Comparison of ENCODE assay signal across 9 cellular contexts in genomic region chr9:91515074-91515687, GRCh38.
DNase-seq lines count a peak whose midpoint lies in the region; ATAC-seq and TF ChIP-seq lines count a peak whose summit lies in the region.
"Had no signal": no experiment of that assay in that cellular context is flagged by ENCODE, and none has a peak within 500 bp of the region (broad histone marks: within the 10 kb centered on the region; RNA-seq: fewer than 3 reads in every experiment).

No MANE protein-coding gene starts in this region.

- peak overlapping the region in 3 of 7 donors; percentile 7 to 41 (median 9) for H3K4me3 Mint-ChIP-seq in CD8-positive, alpha-beta memory T cell
- H3K4me3 Mint-ChIP-seq: activated T-cell treated with anti-CD3 and anti-CD28 coated beads, Interleukin-2, amount 50 U/mL, for 4 hours had no signal

- H3K27me3 ChIP-seq in A673 (replicated peaks; ENCODE audit: insufficient read depth, low read depth, low read length, poor library complexity) = no peaks in the 10 kb centered on the region
- H3K27me3 ChIP-seq in mammary epithelial cell (ENCODE audit: insufficient read depth, low read length) = no peaks in the 10 kb centered on the region
- H3K27me3 ChIP-seq in muscle layer of duodenum (ENCODE audit: low read depth, low read length) = no peaks in the 10 kb centered on the region
- H3K27me3 ChIP-seq in CD8-positive, alpha-beta memory T cell (ENCODE audit: insufficient read depth, low read length, poor library complexity, severe bottlenecking) = no peaks in the 10 kb centered on the region
- peaks cover 19% of the 10 kb centered on the region for H3K27me3 ChIP-seq in foreskin keratinocyte

- H3K36me3 ChIP-seq in A673 (ENCODE audit: insufficient read depth, low read length, poor library complexity, severe bottlenecking) (no peaks in the 10 kb centered on the region), mammary epithelial cell (ENCODE audit: insufficient read depth, low read length) (no peaks in the 10 kb centered on the region), muscle layer of duodenum (ENCODE audit: control insufficient read depth in 1 of 2, insufficient read depth in 2 of 2, low read length in 2 of 2) (no peaks in the 10 kb centered on the region)
- no peaks in the 10 kb centered on the region for H3K36me3 ChIP-seq in CD8-positive, alpha-beta memory T cell (ENCODE audit: insufficient read depth, low read length)

- dilution Hi-C loops in mammary epithelial cell (cut with HindIII; ENCODE audit: low sequenced_read_pairs) = no loop called here

- no peak overlapping the region for H3K4me3 ChIP-seq in A673 (ENCODE audit: low read depth, low read length, poor library complexity, severe bottlenecking)
- H3K4me3 ChIP-seq in mammary epithelial cell (replicated peaks in 1 of 3; ENCODE audit: insufficient read depth in 1 of 3, low read depth in 2 of 3, low read length in 3 of 3) = no peak overlapping the region
- H3K4me3 ChIP-seq in muscle layer of duodenum (ENCODE audit: low read depth in 1 of 2, low read length in 2 of 2) = peak overlapping the region in 1 of 2 donors; percentile 16
- H3K4me3 ChIP-seq in CD8-positive, alpha-beta memory T cell (ENCODE audit: low read length) = no peak overlapping the region

- peak overlapping the region; percentile 12 for H2AFZ ChIP-seq in mammary epithelial cell (ENCODE audit: low read depth, low read length)

- in situ Hi-C loops in mammary epithelial cell (cut with MboI; ENCODE audit: low sequenced_read_pairs in 2 of 2) = no loop called here

- no peak overlapping the region for H3K9ac ChIP-seq in mammary epithelial cell (ENCODE audit: insufficient read depth, low read length)

- intact Hi-C loops in A673 (cut with micrococcal nuclease; ENCODE audit: unreplicated experiment) (no loop called here), mammary epithelial cell (cut with micrococcal nuclease) (no loop called here)

- peaks cover 0 to 7% (median 6%) of the 10 kb centered on the region in 3 donors for H3K4me1 Mint-ChIP-seq in CD8-positive, alpha-beta memory T cell

- H3K4me1 ChIP-seq in A673 (ENCODE audit: insufficient read depth, low read length, poor library complexity, severe bottlenecking) (no peaks in the 10 kb centered on the region), mammary epithelial cell (ENCODE audit: insufficient read depth, low read length) (no peaks in the 10 kb centered on the region), muscle layer of duodenum (ENCODE audit: control insufficient read depth in 1 of 2, insufficient read depth in 2 of 2, low read length in 2 of 2) (no peaks in the 10 kb centered on the region), foreskin keratinocyte (no peaks in the 10 kb centered on the region)
- no peaks in the 10 kb centered on the region for H3K4me1 ChIP-seq in CD8-positive, alpha-beta memory T cell (ENCODE audit: insufficient read depth, low read length)

- peaks cover 8 to 65% of the 10 kb centered on the region in 2 donors for H3K27me3 Mint-ChIP-seq in CD8-positive, alpha-beta memory T cell

- no peaks in the 10 kb centered on the region for H3K79me2 ChIP-seq in mammary epithelial cell (ENCODE audit: insufficient read depth, low read length)

- no peak overlapping the region for H3K27ac ChIP-seq in A673 (ENCODE audit: low read depth, low read length, poor library complexity, severe bottlenecking)
- H3K27ac ChIP-seq in mammary epithelial cell (ENCODE audit: insufficient read depth, low read depth, low read length) = no peak overlapping the region
- peak overlapping the region; percentile 53 for H3K27ac ChIP-seq in muscle layer of duodenum (ENCODE audit: low read length)
- no peak overlapping the region for H3K27ac ChIP-seq in CD8-positive, alpha-beta memory T cell (ENCODE audit: low read depth, low read length)
- H3K27ac ChIP-seq in foreskin keratinocyte = no peak overlapping the region

- no peak overlapping the region for H3K27ac Mint-ChIP-seq in CD8-positive, alpha-beta memory T cell

- no peaks in the 10 kb centered on the region for H4K20me1 ChIP-seq in mammary epithelial cell (ENCODE audit: insufficient read depth, low read length)

- H3K9me3 ChIP-seq in A673 (ENCODE audit: low read depth, low read length, poor library complexity, severe bottlenecking) = no peaks in the 10 kb centered on the region
- no peaks in the 10 kb centered on the region for H3K9me3 ChIP-seq in mammary epithelial cell (replicated peaks; ENCODE audit: insufficient read depth, low read length)
- H3K9me3 ChIP-seq in muscle layer of duodenum (ENCODE audit: control insufficient read depth in 1 of 2, low read length in 2 of 2) = no peaks in the 10 kb centered on the region
- no peaks in the 10 kb centered on the region for H3K9me3 ChIP-seq in CD8-positive, alpha-beta memory T cell (ENCODE audit: low read length)

- ATAC-seq in GM18861 (IDR thresholded peaks at IDR 0.05; ENCODE audit: unreplicated experiment) = peak; percentile 71
- peak; percentile 67 for ATAC-seq in HG03571 (IDR thresholded peaks at IDR 0.05; ENCODE audit: unreplicated experiment)
- ATAC-seq in HG03439 (IDR thresholded peaks at IDR 0.05; ENCODE audit: unreplicated experiment) = no peak
- ATAC-seq in foreskin keratinocyte = no peak

- POLR2A ChIA-PET in A673 (lab: Charles Lee; ENCODE audit: low non-redundant PET) = no interaction called here
- POLR2A ChIA-PET in CD8-positive, alpha-beta memory T cell (lab: Charles Lee) = no interaction called here

- no peaks in the 10 kb centered on the region for H3K36me3 Mint-ChIP-seq in CD8-positive, alpha-beta memory T cell

- TF ChIP-seq CTCF in A673 (conservative IDR thresholded peaks at IDR 0.05; ENCODE audit: low read depth, low read length) (no peak), mammary epithelial cell (conservative IDR thresholded peaks at IDR 0.05 in 1 of 2, IDR thresholded peaks at IDR 0.05 in 1 of 2; ENCODE audit: extremely low read depth in 1 of 2, insufficient read depth in 1 of 2, low read depth in 1 of 2, low read length in 2 of 2) (no peak), foreskin keratinocyte (conservative IDR thresholded peaks at IDR 0.05) (no peak)

- peak; percentile 65 for DNase-seq in A673 (ENCODE audit: low spot score)
- peak; percentile 60 for DNase-seq in mammary epithelial cell
- no peak for DNase-seq in CD8-positive, alpha-beta memory T cell
- no peak for DNase-seq in foreskin keratinocyte
- DNase-seq: activated T-cell treated with anti-CD3 and anti-CD28 coated beads, Interleukin-2, amount 50 U/mL, for 4 hours had no signal

- CTCF ChIA-PET in A673 (lab: Charles Lee) = no interaction called here
- CTCF ChIA-PET in mammary epithelial cell (lab: Charles Lee; ENCODE audit: low non-redundant PET) = no interaction called here
- CTCF ChIA-PET in CD8-positive, alpha-beta memory T cell (lab: Charles Lee) = no interaction called here

- BruUV-seq in A673 (replicated peaks; lab: Mats Ljungman, UMichigan) (no TSS peak), mammary epithelial cell (replicated peaks; lab: Mats Ljungman, UMichigan) (no TSS peak)

- WGBS in mammary epithelial cell (ENCODE audit: low coverage, missing lambda C conversion rate) = 2% methylated on average over 10 of the region's 12 CpGs

- H3K9me3 Mint-ChIP-seq in CD8-positive, alpha-beta memory T cell = peaks cover 3 to 18% (median 9%) of the 10 kb centered on the region in 5 donors

- peak overlapping the region; percentile 22 for H3K4me2 ChIP-seq in mammary epithelial cell (ENCODE audit: insufficient read depth, low read depth, low read length)

Comparison
In these comparisons a context has a peak if more than half of its experiments do, and no peak if none do; other contexts are left out.
1. DNase-seq: peak in A673 (single experiment) and mammary epithelial cell (single experiment); none in CD8-positive, alpha-beta memory T cell (0 of 5) and foreskin keratinocyte (0 of 2).
2. ATAC-seq: peak in GM18861 (single experiment) and HG03571 (single experiment); none in HG03439 (single experiment) and foreskin keratinocyte (single experiment).